20 cellular contexts compared by ENCODE assay signal in the genomic region with DNA sequence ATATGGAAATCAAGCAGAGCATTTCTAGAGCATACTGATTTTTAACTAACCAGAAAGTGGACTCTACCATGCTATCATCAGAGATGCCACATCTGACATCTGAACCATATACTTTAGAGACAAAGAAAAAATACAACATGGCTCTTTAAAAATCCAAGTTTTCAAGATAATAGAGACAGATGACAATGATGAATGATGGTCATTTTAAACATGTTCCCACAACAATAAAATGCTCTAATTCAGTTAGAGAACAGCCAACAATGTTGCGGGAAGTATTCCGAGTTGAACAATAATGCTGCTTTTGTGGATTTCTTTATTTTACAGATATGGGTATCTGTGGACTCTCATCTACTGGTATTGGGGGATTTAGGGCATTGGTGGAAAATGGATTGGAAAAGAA. TPM values are rescaled to one million over a fixed set of nuclear protein-coding genes. Genes with fewer than 3 reads are reported as not detected.
A peak's percentile ranks its signal among the peaks of the same experiment; 100 is the strongest.
DNase-seq lines count a peak whose midpoint lies in the region; ATAC-seq and TF ChIP-seq lines count a peak whose summit lies in the region.
"Had no signal": no experiment of that assay in that cellular context is flagged by ENCODE, and none has a peak within 500 bp of the region (broad histone marks: within the 10 kb centered on the region; RNA-seq: fewer than 3 reads in every experiment).

No MANE protein-coding gene starts in this region.

- H3K27ac Mint-ChIP-seq in activated B cell treated with CpG ODN at 0.5 μM for 24 hours = peak overlapping the region; percentile 76
- H3K27ac Mint-ChIP-seq in memory B cell = peak overlapping the region; percentile 3
- H3K27ac Mint-ChIP-seq: CD14-positive monocyte; CD4-positive, alpha-beta T cell; GM23338; H9 had no signal

- H2AFZ ChIP-seq in SK-N-SH (ENCODE audit: low read depth) = no peak overlapping the region
- H2AFZ ChIP-seq: GM23338 had no signal

- no peaks in the 10 kb centered on the region for H3K79me2 ChIP-seq in SK-N-SH (ENCODE audit: insufficient read depth)

- H4K20me1 ChIP-seq in SK-N-SH (ENCODE audit: insufficient read depth) = no peaks in the 10 kb centered on the region
- H4K20me1 ChIP-seq: BLaER1 treated with 17β-estradiol and CSF1 and Interleukin-3, amounts not matched to agents 10 nM and 100 nM had no signal

- H3K36me3 Mint-ChIP-seq in activated B cell treated with CpG ODN at 0.5 μM for 24 hours (ENCODE audit: low read depth) (no peaks in the 10 kb centered on the region), memory B cell (peaks cover 9% of the 10 kb centered on the region)
- H3K36me3 Mint-ChIP-seq: CD14-positive monocyte had no signal

- H3K4me1 ChIP-seq in SK-N-SH (ENCODE audit: control insufficient read depth in 1 of 2, insufficient read depth in 2 of 2, low read depth in 1 of 2, low read length in 1 of 2) = peaks cover 3 to 21% of the 10 kb centered on the region in 2 experiments; a peak in 2 of 4 replicates
- H3K4me1 ChIP-seq in mucosa of descending colon (ENCODE audit: low read depth) = peaks cover 23% of the 10 kb centered on the region

- H3K9me2 ChIP-seq in SK-N-SH = no peaks in the 10 kb centered on the region

- H3F3A ChIP-seq in SK-N-SH (replicated peaks; ENCODE audit: insufficient read depth) = peaks cover 26% of the 10 kb centered on the region

- no peak overlapping the region for H3K4me2 ChIP-seq in SK-N-SH
- H3K4me2 ChIP-seq: GM23338 had no signal

- WGBS in SK-N-SH (ENCODE audit: low lambda C conversion rate) = 98% methylated on average over 2 of the region's 2 CpGs

- H3K4me3 Mint-ChIP-seq in activated B cell treated with CpG ODN at 0.5 μM for 24 hours = no peak overlapping the region
- H3K4me3 Mint-ChIP-seq in memory B cell = no peak overlapping the region
- H3K4me3 Mint-ChIP-seq: CD14-positive monocyte; CD4-positive, alpha-beta T cell; CD8-positive, alpha-beta memory T cell; GM23338; H9 had no signal

- ATAC-seq in SK-N-SH treated with all-trans-retinoic acid at 6 μM for 48 hours (no peak), activated B cell treated with CpG ODN at 0.5 μM for 24 hours (ENCODE audit: low read depth) (no peak), memory B cell (ENCODE audit: low read depth) (no peak), mucosa of descending colon (no peak)
- ATAC-seq: GM12878, GM23338, HCT116 had no signal

- peaks cover 32% of the 10 kb centered on the region for H3K4me1 Mint-ChIP-seq in activated B cell treated with CpG ODN at 0.5 μM for 24 hours
- H3K4me1 Mint-ChIP-seq in memory B cell = peaks cover 26% of the 10 kb centered on the region

- H3K9ac ChIP-seq in SK-N-SH = no peak overlapping the region
- H3K9ac ChIP-seq: BLaER1 treated with 17β-estradiol and CSF1 and Interleukin-3, amounts not matched to agents 10 nM and 100 nM had no signal

- CTCF ChIA-PET in SK-N-SH (lab: Yijun Ruan, JAX) (no interaction called here), activated B cell treated with CpG ODN at 0.5 μM for 24 hours (lab: Charles Lee) (no interaction called here)

- no peak for TF ChIP-seq CTCF in SK-N-SH (IDR thresholded peaks at IDR 0.05)
- TF ChIP-seq CTCF in activated B cell treated with CpG ODN at 0.5 μM for 24 hours (IDR thresholded peaks at IDR 0.05) = no peak
- TF ChIP-seq CTCF in mucosa of descending colon (IDR thresholded peaks at IDR 0.05) = no peak

- DNase-seq in SK-N-SH = no peak
- no peak for DNase-seq in activated B cell treated with CpG ODN at 0.5 μM for 24 hours
- no peak for DNase-seq in memory B cell (ENCODE audit: low spot score in 2 of 2)
- DNase-seq in substantia nigra (lab: John Stamatoyannopoulos, UW) = no peak
- no peak for DNase-seq in DMS53 (lab: John Stamatoyannopoulos, UW)
- DNase-seq in NCI-H2171 treated with DMSO at 0.1 percent for 48 hours (lab: John Stamatoyannopoulos, UW) = no peak
- DNase-seq in mucosa of descending colon = no peak
- DNase-seq: BE2C; CD4-positive, alpha-beta T cell; CD8-positive, alpha-beta memory T cell; DMS 273 treated with DMSO at 0.1 percent for 48 hours; DMS79 treated with DMSO at 0.1 percent for 48 hours; H9 had no signal

- POLR2A ChIA-PET in SK-N-SH (lab: Yijun Ruan, JAX) = no interaction called here
- POLR2A ChIA-PET in activated B cell treated with CpG ODN at 0.5 μM for 24 hours (lab: Charles Lee) = interaction anchor here (1.0 kb wide), 1 partner anchor 14 kb away, joined by 3 read pairs; no protein-coding TSS in a partner anchor

- H3K4me3 ChIP-seq in SK-N-SH (ENCODE audit: low read depth in 2 of 2, low read length in 1 of 2) = no peak overlapping the region
- no peak overlapping the region for H3K4me3 ChIP-seq in mucosa of descending colon
- H3K4me3 ChIP-seq: BLaER1 treated with 17β-estradiol and CSF1 and Interleukin-3, amounts not matched to agents 10 nM and 100 nM; GM12878; GM23338 had no signal

- H3K9me3 Mint-ChIP-seq in activated B cell treated with CpG ODN at 0.5 μM for 24 hours (no peaks in the 10 kb centered on the region), memory B cell (no peaks in the 10 kb centered on the region)
- H3K9me3 Mint-ChIP-seq: CD4-positive, alpha-beta T cell; CD8-positive, alpha-beta memory T cell; GM23338; H9 had no signal

- no peak for TF ChIP-seq EP300 in SK-N-SH (IDR thresholded peaks at IDR 0.05; ENCODE audit: borderline replicate concordance in 1 of 2, low read depth in 1 of 2, low read length in 1 of 2)

- no peak for TF ChIP-seq RAD21 in SK-N-SH (IDR thresholded peaks at IDR 0.05; ENCODE audit: low read length)

- H3K27me3 ChIP-seq in SK-N-SH (ENCODE audit: insufficient read depth) = no peaks in the 10 kb centered on the region
- H3K27me3 ChIP-seq: BE2C; BLaER1 treated with 17β-estradiol and CSF1 and Interleukin-3, amounts not matched to agents 10 nM and 100 nM had no signal

- no peak overlapping the region for H3K27ac ChIP-seq in SK-N-SH (ENCODE audit: low read depth in 2 of 2, low read length in 1 of 2)
- H3K27ac ChIP-seq in substantia nigra (ENCODE audit: low read depth, low read length, poor library complexity, severe bottlenecking) = peak overlapping the region; percentile 27
- H3K27ac ChIP-seq: 22Rv1 had no signal

- H3K27me3 Mint-ChIP-seq in activated B cell treated with CpG ODN at 0.5 μM for 24 hours = no peaks in the 10 kb centered on the region
- H3K27me3 Mint-ChIP-seq in memory B cell = no peaks in the 10 kb centered on the region
- H3K27me3 Mint-ChIP-seq: CD4-positive, alpha-beta T cell; CD8-positive, alpha-beta memory T cell had no signal

- no peaks in the 10 kb centered on the region for H3K36me3 ChIP-seq in SK-N-SH (replicated peaks in 1 of 2; ENCODE audit: control insufficient read depth in 1 of 2, insufficient read depth in 2 of 2, low read length in 1 of 2)
- H3K36me3 ChIP-seq in mucosa of descending colon (ENCODE audit: low read depth) = no peaks in the 10 kb centered on the region
- H3K36me3 ChIP-seq: BE2C; BLaER1 treated with 17β-estradiol and CSF1 and Interleukin-3, amounts not matched to agents 10 nM and 100 nM had no signal

- H3K9me3 ChIP-seq in SK-N-SH (no peaks in the 10 kb centered on the region), mucosa of descending colon (no peaks in the 10 kb centered on the region)
- H3K9me3 ChIP-seq: BE2C; BLaER1 treated with 17β-estradiol and CSF1 and Interleukin-3, amounts not matched to agents 10 nM and 100 nM had no signal

- intact Hi-C loops in activated B cell treated with CpG ODN at 0.5 μM for 24 hours (cut with micrococcal nuclease) = no loop called here
- intact Hi-C loops in mucosa of descending colon (cut with DNase I, micrococcal nuclease) = no loop called here

TF ChIP-seq in SK-N-SH treated with all-trans-retinoic acid at 6 μM for 48 hours, 23 proteins besides CTCF, POLR2A, EP300 and RAD21 (continues in another document):
- no peak for TF ChIP-seq GLIS3 (CRISPR knock-in tag; IDR thresholded peaks at IDR 0.05)
- TF ChIP-seq, protein P1, sequence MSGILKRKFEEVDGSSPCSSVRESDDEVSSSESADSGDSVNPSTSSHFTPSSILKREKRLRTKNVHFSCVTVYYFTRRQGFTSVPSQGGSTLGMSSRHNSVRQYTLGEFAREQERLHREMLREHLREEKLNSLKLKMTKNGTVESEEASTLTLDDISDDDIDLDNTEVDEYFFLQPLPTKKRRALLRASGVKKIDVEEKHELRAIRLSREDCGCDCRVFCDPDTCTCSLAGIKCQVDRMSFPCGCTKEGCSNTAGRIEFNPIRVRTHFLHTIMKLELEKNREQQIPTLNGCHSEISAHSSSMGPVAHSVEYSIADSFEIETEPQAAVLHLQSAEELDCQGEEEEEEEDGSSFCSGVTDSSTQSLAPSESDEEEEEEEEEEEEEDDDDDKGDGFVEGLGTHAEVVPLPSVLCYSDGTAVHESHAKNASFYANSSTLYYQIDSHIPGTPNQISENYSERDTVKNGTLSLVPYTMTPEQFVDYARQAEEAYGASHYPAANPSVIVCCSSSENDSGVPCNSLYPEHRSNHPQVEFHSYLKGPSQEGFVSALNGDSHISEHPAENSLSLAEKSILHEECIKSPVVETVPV (CRISPR knock-in tag; IDR thresholded peaks at IDR 0.05) = no peak

TF ChIP-seq in SK-N-SH, 30 proteins besides CTCF, POLR2A, EP300 and RAD21 (continues in another document):
- no peak for TF ChIP-seq NFIC (IDR thresholded peaks at IDR 0.05; ENCODE audit: borderline replicate concordance)
- no peak for TF ChIP-seq CHD2 (IDR thresholded peaks at IDR 0.05; ENCODE audit: low read length, partially characterized antibody)
- TF ChIP-seq JUND (IDR thresholded peaks at IDR 0.05) = no peak
- TF ChIP-seq, protein P2, sequence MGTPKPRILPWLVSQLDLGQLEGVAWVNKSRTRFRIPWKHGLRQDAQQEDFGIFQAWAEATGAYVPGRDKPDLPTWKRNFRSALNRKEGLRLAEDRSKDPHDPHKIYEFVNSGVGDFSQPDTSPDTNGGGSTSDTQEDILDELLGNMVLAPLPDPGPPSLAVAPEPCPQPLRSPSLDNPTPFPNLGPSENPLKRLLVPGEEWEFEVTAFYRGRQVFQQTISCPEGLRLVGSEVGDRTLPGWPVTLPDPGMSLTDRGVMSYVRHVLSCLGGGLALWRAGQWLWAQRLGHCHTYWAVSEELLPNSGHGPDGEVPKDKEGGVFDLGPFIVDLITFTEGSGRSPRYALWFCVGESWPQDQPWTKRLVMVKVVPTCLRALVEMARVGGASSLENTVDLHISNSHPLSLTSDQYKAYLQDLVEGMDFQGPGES (IDR thresholded peaks at IDR 0.05; ENCODE audit: low read depth, low read length) = no peak
- TF ChIP-seq TCF12 (IDR thresholded peaks at IDR 0.05) = no peak
- TF ChIP-seq POLR2AphosphoS5 (IDR thresholded peaks at IDR 0.05; ENCODE audit: low read depth, low read length) = no peak
- TF ChIP-seq RCOR1 (IDR thresholded peaks at IDR 0.05; ENCODE audit: low read length) = no peak
- no peak for TF ChIP-seq RFX5 (IDR thresholded peaks at IDR 0.05; ENCODE audit: low read length)
- no peak for TF ChIP-seq SIN3A (IDR thresholded peaks at IDR 0.05; ENCODE audit: borderline replicate concordance, low read depth, low read length)
- TF ChIP-seq FOXM1 (IDR thresholded peaks at IDR 0.05; ENCODE audit: low read depth) = no peak
- no peak for TF ChIP-seq TAF1 (IDR thresholded peaks at IDR 0.05; ENCODE audit: borderline replicate concordance, low read depth, low read length)

RNA-seq across cellular contexts. Expression of a gene that starts 52.8 kb away (rescaled TPM):
- 6.6 and 8.1 TPM in 2 replicates for polyA plus RNA-seq in SK-N-SH (2012; rRNA removed)
- 10.8 and 12.0 TPM in 2 replicates for polyA plus RNA-seq in SK-N-SH (2012; cell fraction: cytosol; rRNA removed)
- 5.0 and 9.9 TPM in 2 replicates for polyA plus RNA-seq in SK-N-SH (2012; cell fraction: nucleus; rRNA removed)
- not detected in 2 replicates for total RNA-seq in activated B cell treated with CpG ODN at 0.5 μM for 24 hours
- total RNA-seq in mucosa of descending colon = 10 to 100 TPM in 1 of 3 donors, 1 to 10 TPM in 2; 6.1 to 11.9 (median 6.9) TPM
- polyA plus RNA-seq: CD14-positive monocyte had no signal
